In the genomic region with DNA sequence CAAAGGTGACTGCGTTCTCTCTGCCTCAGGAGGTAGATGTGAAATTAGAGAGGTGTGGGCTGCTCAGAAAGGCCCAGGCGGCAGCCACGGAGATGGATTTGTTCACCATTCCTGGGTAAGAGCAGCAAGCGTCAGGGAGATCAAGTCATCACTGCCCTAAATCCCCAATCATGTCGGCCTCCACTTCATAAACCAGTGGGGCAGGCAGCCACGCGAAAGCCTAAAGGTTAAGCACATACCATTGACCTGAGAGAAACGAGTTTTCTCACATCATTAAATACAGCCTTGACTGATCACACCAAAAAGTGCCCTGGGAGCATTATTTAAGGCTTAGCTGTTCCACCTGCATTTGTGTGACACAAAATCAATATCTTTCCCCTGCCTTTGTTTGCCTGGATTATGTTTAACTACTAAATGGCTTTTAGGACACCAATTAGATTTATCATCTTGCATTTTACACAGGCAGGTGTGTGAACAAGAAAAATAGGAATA, we compare ENCODE assay signal across 1 cellular context.
TF ChIP-seq lines count a peak whose summit lies in the region.

No MANE protein-coding gene starts in this region.

TF ChIP-seq in HEK293, 187 proteins besides CTCF, POLR2A, EP300 and RAD21 (continued from another document and continues in another):
- TF ChIP-seq, protein P1, sequence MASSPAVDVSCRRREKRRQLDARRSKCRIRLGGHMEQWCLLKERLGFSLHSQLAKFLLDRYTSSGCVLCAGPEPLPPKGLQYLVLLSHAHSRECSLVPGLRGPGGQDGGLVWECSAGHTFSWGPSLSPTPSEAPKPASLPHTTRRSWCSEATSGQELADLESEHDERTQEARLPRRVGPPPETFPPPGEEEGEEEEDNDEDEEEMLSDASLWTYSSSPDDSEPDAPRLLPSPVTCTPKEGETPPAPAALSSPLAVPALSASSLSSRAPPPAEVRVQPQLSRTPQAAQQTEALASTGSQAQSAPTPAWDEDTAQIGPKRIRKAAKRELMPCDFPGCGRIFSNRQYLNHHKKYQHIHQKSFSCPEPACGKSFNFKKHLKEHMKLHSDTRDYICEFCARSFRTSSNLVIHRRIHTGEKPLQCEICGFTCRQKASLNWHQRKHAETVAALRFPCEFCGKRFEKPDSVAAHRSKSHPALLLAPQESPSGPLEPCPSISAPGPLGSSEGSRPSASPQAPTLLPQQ (tag by site-specific recombination; IDR thresholded peaks at IDR 0.05) = 0 out of 2 replicates have a peak, but pooled peaks have one; percentile 33
- TF ChIP-seq, protein P2, sequence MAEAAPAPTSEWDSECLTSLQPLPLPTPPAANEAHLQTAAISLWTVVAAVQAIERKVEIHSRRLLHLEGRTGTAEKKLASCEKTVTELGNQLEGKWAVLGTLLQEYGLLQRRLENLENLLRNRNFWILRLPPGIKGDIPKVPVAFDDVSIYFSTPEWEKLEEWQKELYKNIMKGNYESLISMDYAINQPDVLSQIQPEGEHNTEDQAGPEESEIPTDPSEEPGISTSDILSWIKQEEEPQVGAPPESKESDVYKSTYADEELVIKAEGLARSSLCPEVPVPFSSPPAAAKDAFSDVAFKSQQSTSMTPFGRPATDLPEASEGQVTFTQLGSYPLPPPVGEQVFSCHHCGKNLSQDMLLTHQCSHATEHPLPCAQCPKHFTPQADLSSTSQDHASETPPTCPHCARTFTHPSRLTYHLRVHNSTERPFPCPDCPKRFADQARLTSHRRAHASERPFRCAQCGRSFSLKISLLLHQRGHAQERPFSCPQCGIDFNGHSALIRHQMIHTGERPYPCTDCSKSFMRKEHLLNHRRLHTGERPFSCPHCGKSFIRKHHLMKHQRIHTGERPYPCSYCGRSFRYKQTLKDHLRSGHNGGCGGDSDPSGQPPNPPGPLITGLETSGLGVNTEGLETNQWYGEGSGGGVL (tag by site-specific recombination; IDR thresholded peaks at IDR 0.05) = peak; percentile 32; the same call in 1 of the 2 replicates
- TF ChIP-seq ZNF514 (tag by site-specific recombination; IDR thresholded peaks at IDR 0.05) = no peak
- no peak for TF ChIP-seq ZNF433 (tag by site-specific recombination; IDR thresholded peaks at IDR 0.05; ENCODE audit: low read depth)
- no peak for TF ChIP-seq ZNF791 (tag by site-specific recombination; IDR thresholded peaks at IDR 0.05)
- TF ChIP-seq ZNF16 (tag by site-specific recombination; IDR thresholded peaks at IDR 0.05; ENCODE audit: low read depth) = peak; percentile 29; the same call in 1 of the 2 replicates
- TF ChIP-seq, protein P3, sequence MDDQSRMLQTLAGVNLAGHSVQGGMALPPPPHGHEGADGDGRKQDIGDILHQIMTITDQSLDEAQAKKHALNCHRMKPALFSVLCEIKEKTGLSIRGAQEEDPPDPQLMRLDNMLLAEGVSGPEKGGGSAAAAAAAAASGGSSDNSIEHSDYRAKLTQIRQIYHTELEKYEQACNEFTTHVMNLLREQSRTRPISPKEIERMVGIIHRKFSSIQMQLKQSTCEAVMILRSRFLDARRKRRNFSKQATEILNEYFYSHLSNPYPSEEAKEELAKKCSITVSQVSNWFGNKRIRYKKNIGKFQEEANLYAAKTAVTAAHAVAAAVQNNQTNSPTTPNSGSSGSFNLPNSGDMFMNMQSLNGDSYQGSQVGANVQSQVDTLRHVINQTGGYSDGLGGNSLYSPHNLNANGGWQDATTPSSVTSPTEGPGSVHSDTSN (CRISPR knock-in tag; IDR thresholded peaks at IDR 0.05) = no peak
- peak; percentile 86 for TF ChIP-seq ZNF501 (tag by site-specific recombination; IDR thresholded peaks at IDR 0.05)
- TF ChIP-seq ZNF175 (tag by site-specific recombination; IDR thresholded peaks at IDR 0.05) = no peak
- TF ChIP-seq, protein P4, sequence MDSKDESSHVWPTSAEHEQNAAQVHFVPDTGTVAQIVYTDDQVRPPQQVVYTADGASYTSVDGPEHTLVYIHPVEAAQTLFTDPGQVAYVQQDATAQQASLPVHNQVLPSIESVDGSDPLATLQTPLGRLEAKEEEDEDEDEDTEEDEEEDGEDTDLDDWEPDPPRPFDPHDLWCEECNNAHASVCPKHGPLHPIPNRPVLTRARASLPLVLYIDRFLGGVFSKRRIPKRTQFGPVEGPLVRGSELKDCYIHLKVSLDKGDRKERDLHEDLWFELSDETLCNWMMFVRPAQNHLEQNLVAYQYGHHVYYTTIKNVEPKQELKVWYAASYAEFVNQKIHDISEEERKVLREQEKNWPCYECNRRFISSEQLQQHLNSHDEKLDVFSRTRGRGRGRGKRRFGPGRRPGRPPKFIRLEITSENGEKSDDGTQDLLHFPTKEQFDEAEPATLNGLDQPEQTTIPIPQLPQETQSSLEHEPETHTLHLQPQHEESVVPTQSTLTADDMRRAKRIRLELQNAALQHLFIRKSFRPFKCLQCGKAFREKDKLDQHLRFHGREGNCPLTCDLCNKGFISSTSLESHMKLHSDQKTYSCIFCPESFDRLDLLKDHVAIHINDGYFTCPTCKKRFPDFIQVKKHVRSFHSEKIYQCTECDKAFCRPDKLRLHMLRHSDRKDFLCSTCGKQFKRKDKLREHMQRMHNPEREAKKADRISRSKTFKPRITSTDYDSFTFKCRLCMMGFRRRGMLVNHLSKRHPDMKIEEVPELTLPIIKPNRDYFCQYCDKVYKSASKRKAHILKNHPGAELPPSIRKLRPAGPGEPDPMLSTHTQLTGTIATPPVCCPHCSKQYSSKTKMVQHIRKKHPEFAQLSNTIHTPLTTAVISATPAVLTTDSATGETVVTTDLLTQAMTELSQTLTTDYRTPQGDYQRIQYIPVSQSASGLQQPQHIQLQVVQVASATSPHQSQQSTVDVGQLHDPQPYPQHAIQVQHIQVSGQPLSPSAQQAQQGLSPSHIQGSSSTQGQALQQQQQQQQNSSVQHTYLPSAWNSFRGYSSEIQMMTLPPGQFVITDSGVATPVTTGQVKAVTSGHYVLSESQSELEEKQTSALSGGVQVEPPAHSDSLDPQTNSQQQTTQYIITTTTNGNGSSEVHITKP (tag by site-specific recombination; IDR thresholded peaks at IDR 0.05) = peak; percentile 63
- TF ChIP-seq, protein P5, sequence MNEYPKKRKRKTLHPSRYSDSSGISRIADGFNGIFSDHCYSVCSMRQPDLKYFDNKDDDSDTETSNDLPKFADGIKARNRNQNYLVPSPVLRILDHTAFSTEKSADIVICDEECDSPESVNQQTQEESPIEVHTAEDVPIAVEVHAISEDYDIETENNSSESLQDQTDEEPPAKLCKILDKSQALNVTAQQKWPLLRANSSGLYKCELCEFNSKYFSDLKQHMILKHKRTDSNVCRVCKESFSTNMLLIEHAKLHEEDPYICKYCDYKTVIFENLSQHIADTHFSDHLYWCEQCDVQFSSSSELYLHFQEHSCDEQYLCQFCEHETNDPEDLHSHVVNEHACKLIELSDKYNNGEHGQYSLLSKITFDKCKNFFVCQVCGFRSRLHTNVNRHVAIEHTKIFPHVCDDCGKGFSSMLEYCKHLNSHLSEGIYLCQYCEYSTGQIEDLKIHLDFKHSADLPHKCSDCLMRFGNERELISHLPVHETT (tag by site-specific recombination; IDR thresholded peaks at IDR 0.05) = peak; percentile 96
- peak; percentile 73 for TF ChIP-seq ZBTB17 (tag by site-specific recombination; IDR thresholded peaks at IDR 0.05)
- no peak for TF ChIP-seq ZNF660 (tag by site-specific recombination; IDR thresholded peaks at IDR 0.05)
- TF ChIP-seq ZNF23 (tag by site-specific recombination; IDR thresholded peaks at IDR 0.05; ENCODE audit: borderline replicate concordance) = no peak
- no peak for TF ChIP-seq ZNF140 (tag by site-specific recombination; IDR thresholded peaks at IDR 0.05)
- TF ChIP-seq, protein P6, sequence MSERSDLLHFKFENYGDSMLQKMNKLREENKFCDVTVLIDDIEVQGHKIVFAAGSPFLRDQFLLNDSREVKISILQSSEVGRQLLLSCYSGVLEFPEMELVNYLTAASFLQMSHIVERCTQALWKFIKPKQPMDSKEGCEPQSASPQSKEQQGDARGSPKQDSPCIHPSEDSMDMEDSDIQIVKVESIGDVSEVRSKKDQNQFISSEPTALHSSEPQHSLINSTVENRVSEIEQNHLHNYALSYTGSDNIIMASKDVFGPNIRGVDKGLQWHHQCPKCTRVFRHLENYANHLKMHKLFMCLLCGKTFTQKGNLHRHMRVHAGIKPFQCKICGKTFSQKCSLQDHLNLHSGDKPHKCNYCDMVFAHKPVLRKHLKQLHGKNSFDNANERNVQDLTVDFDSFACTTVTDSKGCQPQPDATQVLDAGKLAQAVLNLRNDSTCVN (tag by site-specific recombination; optimal IDR thresholded peaks at IDR 0.05) = peak; percentile 20
- TF ChIP-seq ZFHX2 (tag by site-specific recombination; conservative IDR thresholded peaks at IDR 0.05) = no peak
- TF ChIP-seq, protein P7, sequence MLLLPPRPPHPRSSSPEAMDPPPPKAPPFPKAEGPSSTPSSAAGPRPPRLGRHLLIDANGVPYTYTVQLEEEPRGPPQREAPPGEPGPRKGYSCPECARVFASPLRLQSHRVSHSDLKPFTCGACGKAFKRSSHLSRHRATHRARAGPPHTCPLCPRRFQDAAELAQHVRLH (tag by site-specific recombination; IDR thresholded peaks at IDR 0.05) = peak; percentile 96
- peak; percentile 74 for TF ChIP-seq ZNF76 (tag by site-specific recombination; IDR thresholded peaks at IDR 0.05; ENCODE audit: borderline replicate concordance, low read depth)
- TF ChIP-seq, protein P8, sequence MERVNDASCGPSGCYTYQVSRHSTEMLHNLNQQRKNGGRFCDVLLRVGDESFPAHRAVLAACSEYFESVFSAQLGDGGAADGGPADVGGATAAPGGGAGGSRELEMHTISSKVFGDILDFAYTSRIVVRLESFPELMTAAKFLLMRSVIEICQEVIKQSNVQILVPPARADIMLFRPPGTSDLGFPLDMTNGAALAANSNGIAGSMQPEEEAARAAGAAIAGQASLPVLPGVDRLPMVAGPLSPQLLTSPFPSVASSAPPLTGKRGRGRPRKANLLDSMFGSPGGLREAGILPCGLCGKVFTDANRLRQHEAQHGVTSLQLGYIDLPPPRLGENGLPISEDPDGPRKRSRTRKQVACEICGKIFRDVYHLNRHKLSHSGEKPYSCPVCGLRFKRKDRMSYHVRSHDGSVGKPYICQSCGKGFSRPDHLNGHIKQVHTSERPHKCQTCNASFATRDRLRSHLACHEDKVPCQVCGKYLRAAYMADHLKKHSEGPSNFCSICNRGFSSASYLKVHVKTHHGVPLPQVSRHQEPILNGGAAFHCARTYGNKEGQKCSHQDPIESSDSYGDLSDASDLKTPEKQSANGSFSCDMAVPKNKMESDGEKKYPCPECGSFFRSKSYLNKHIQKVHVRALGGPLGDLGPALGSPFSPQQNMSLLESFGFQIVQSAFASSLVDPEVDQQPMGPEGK (tag by site-specific recombination; IDR thresholded peaks at IDR 0.05) = no peak
- TF ChIP-seq ZNF558 (tag by site-specific recombination; IDR thresholded peaks at IDR 0.05) = peak; percentile 81
- peak; percentile 90 for TF ChIP-seq ZNF629 (tag by site-specific recombination; IDR thresholded peaks at IDR 0.05)
- peak; percentile 76 for TF ChIP-seq KLF8 (tag by site-specific recombination; IDR thresholded peaks at IDR 0.05)
- peak; percentile 90 for TF ChIP-seq ZNF2 (tag by site-specific recombination; IDR thresholded peaks at IDR 0.05)
- TF ChIP-seq, protein P9, sequence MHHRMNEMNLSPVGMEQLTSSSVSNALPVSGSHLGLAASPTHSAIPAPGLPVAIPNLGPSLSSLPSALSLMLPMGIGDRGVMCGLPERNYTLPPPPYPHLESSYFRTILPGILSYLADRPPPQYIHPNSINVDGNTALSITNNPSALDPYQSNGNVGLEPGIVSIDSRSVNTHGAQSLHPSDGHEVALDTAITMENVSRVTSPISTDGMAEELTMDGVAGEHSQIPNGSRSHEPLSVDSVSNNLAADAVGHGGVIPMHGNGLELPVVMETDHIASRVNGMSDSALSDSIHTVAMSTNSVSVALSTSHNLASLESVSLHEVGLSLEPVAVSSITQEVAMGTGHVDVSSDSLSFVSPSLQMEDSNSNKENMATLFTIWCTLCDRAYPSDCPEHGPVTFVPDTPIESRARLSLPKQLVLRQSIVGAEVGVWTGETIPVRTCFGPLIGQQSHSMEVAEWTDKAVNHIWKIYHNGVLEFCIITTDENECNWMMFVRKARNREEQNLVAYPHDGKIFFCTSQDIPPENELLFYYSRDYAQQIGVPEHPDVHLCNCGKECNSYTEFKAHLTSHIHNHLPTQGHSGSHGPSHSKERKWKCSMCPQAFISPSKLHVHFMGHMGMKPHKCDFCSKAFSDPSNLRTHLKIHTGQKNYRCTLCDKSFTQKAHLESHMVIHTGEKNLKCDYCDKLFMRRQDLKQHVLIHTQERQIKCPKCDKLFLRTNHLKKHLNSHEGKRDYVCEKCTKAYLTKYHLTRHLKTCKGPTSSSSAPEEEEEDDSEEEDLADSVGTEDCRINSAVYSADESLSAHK (tag by site-specific recombination; IDR thresholded peaks at IDR 0.05) = peak; percentile 98
- TF ChIP-seq ZNF391 (tag by site-specific recombination; IDR thresholded peaks at IDR 0.05; ENCODE audit: borderline replicate concordance, low read depth) = peak; percentile 95; the same call in 1 of the 2 replicates
- TF ChIP-seq ZNF624 (tag by site-specific recombination; IDR thresholded peaks at IDR 0.05) = no peak
- TF ChIP-seq, protein P10, sequence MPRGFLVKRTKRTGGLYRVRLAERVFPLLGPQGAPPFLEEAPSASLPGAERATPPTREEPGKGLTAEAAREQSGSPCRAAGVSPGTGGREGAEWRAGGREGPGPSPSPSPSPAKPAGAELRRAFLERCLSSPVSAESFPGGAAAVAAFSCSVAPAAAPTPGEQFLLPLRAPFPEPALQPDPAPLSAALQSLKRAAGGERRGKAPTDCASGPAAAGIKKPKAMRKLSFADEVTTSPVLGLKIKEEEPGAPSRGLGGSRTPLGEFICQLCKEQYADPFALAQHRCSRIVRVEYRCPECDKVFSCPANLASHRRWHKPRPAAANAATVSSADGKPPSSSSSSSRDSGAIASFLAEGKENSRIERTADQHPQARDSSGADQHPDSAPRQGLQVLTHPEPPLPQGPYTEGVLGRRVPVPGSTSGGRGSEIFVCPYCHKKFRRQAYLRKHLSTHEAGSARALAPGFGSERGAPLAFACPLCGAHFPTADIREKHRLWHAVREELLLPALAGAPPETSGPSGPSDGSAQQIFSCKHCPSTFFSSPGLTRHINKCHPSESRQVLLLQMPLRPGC (tag by site-specific recombination; IDR thresholded peaks at IDR 0.05) = peak; percentile 95
- TF ChIP-seq ZNF571 (tag by site-specific recombination; IDR thresholded peaks at IDR 0.05) = no peak
- TF ChIP-seq ZNF174 (tag by site-specific recombination; IDR thresholded peaks at IDR 0.05) = peak; percentile 82; the same call in 1 of the 2 replicates
- no peak for TF ChIP-seq ZNF266 (tag by site-specific recombination; IDR thresholded peaks at IDR 0.05; ENCODE audit: low read depth)
- TF ChIP-seq, protein P11, sequence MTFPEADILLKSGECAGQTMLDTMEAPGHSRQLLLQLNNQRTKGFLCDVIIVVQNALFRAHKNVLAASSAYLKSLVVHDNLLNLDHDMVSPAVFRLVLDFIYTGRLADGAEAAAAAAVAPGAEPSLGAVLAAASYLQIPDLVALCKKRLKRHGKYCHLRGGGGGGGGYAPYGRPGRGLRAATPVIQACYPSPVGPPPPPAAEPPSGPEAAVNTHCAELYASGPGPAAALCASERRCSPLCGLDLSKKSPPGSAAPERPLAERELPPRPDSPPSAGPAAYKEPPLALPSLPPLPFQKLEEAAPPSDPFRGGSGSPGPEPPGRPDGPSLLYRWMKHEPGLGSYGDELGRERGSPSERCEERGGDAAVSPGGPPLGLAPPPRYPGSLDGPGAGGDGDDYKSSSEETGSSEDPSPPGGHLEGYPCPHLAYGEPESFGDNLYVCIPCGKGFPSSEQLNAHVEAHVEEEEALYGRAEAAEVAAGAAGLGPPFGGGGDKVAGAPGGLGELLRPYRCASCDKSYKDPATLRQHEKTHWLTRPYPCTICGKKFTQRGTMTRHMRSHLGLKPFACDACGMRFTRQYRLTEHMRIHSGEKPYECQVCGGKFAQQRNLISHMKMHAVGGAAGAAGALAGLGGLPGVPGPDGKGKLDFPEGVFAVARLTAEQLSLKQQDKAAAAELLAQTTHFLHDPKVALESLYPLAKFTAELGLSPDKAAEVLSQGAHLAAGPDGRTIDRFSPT (tag by site-specific recombination; IDR thresholded peaks at IDR 0.05) = no peak
- peak; percentile 87 for TF ChIP-seq SCRT1 (tag by site-specific recombination; IDR thresholded peaks at IDR 0.05; ENCODE audit: borderline replicate concordance)
